In the genomic region with DNA sequence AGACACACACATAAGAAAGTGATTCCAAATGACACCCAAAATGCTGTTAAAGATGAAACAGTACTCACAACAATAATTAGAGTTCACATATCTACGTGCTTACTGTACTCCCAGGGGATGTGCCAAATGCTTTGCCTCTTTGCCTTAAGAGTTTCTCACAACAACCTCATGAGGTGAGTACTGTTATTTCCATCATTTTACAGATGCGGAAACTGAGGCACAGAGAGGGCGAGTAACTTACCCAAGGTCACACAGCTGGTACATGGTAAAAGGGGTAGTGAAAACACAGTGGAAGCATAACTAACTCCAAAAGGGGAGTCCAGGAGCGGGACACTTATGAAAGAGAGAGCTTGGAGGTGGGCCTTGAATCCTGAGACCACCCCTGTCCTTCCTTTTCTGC, we compare ENCODE assay signal across 29 cellular contexts.
"Had no signal": no experiment of that assay in that cellular context is flagged by ENCODE, and none has a peak within 500 bp of the region (broad histone marks: within the 10 kb centered on the region; RNA-seq: fewer than 3 reads in every experiment).

No MANE protein-coding gene starts in this region.

- H3K27me3 ChIP-seq: ascending aorta, cardiac muscle cell, colonic mucosa had no signal

- FAIRE-seq: endometrium, endothelial cell of umbilical vein had no signal

- DNase-seq: activated CD4-positive, alpha-beta memory T cell treated with anti-CD3 and anti-CD28 coated beads for 36 hours; activated CD4-positive, alpha-beta T cell treated with anti-CD3 and anti-CD28 coated beads for 36 hours; activated CD4-positive, alpha-beta T cell treated with anti-CD3 and anti-CD28 coated beads, Interleukin-2, amount 10 ng/mL, durations not matched to agents 24 days and 14 days; activated CD4-positive, CD25-positive, alpha-beta regulatory T cell; activated CD4-positive, CD25-positive, alpha-beta regulatory T cell treated with anti-CD3 and anti-CD28 coated beads, Interleukin-2, amount 50 U/mL, for 72 hours; activated CD8-positive, alpha-beta memory T cell treated with anti-CD3 and anti-CD28 coated beads, Interleukin-2, amount 10 ng/mL, durations not matched to agents 7 days and 5 days; activated CD8-positive, alpha-beta memory T cell treated with anti-CD3 and anti-CD28 coated beads, Interleukin-2, amount 50 U/mL, for 4 hours; activated CD8-positive, alpha-beta T cell treated with anti-CD3 and anti-CD28 coated beads, Interleukin-2, amount 10 ng/mL, durations not matched to agents 7 days and 5 days; activated gamma-delta T cell; activated naive CD4-positive, alpha-beta T cell; activated naive CD4-positive, alpha-beta T cell treated with anti-CD3 and anti-CD28 coated beads, Interleukin-2, amount 10 ng/mL, durations not matched to agents 7 days and 5 days; activated naive CD8-positive, alpha-beta T cell treated with anti-CD3 and anti-CD28 coated beads, Interleukin-2, amount 10 ng/mL, durations not matched to agents 7 days and 5 days; activated T-cell treated with anti-CD3 and anti-CD28 coated beads, Interleukin-2, amount 50 U/mL, for 24 hours; activated T-cell treated with anti-CD3 and anti-CD28 coated beads, Interleukin-2, amount 50 U/mL, for 72 hours; central memory CD4-positive, alpha-beta T cell; cerebellar nuclear complex; colonic mucosa; effector CD8-positive, alpha-beta T cell; esophagus squamous epithelium; foreskin melanocyte; hippocampal formation had no signal

- H3K9me3 ChIP-seq: ascending aorta, breast epithelium, colonic mucosa, esophagus squamous epithelium had no signal

- H3K4me3 ChIP-seq: ascending aorta, breast epithelium, cardiac muscle cell, colonic mucosa, esophagus squamous epithelium, gastroesophageal sphincter had no signal

- H3K36me3 ChIP-seq: ascending aorta, breast epithelium, cardiac muscle cell, colonic mucosa, esophagus squamous epithelium, gastroesophageal sphincter had no signal

- ATAC-seq: activated CD4-positive, alpha-beta T cell treated with anti-CD3 and anti-CD28 coated beads for 36 hours; activated CD8-positive, alpha-beta memory T cell treated with anti-CD3 and anti-CD28 coated beads, Interleukin-2, amount 10 ng/mL, durations not matched to agents 7 days and 5 days; activated CD8-positive, alpha-beta T cell treated with anti-CD3 and anti-CD28 coated beads, Interleukin-2, amount 10 ng/mL, durations not matched to agents 7 days and 5 days; activated naive CD4-positive, alpha-beta T cell treated with anti-CD3 and anti-CD28 coated beads, Interleukin-2, amount 50 U/mL, for 72 hours; activated T-cell treated with anti-CD3 and anti-CD28 coated beads, Interleukin-2, amount 50 U/mL, for 72 hours; gastroesophageal sphincter had no signal

- H3K27ac ChIP-seq: ascending aorta, breast epithelium, cardiac muscle cell, colonic mucosa, epithelial cell of prostate, esophagus squamous epithelium, gastroesophageal sphincter had no signal

- H3K4me1 ChIP-seq: ascending aorta, breast epithelium, colonic mucosa, esophagus squamous epithelium had no signal
